ENCODE assay signal across 1 cellular context in genomic region chr19:53772943-53773342, GRCh38.
TF ChIP-seq lines count a peak whose summit lies in the region.

No MANE protein-coding gene starts in this region.

TF ChIP-seq in HepG2, 621 proteins besides CTCF, POLR2A, EP300 and RAD21 (continued from another document and continues in another):
- TF ChIP-seq ASH2L (IDR thresholded peaks at IDR 0.05; ENCODE audit: insufficient read length, low read depth, low read length) = no peak
- TF ChIP-seq ZSCAN9 (CRISPR knock-in tag; IDR thresholded peaks at IDR 0.05; ENCODE audit: borderline replicate concordance) = no peak
- TF ChIP-seq ZNF33B (CRISPR knock-in tag; IDR thresholded peaks at IDR 0.05) = no peak
- TF ChIP-seq KDM2A (CRISPR knock-in tag; IDR thresholded peaks at IDR 0.05; ENCODE audit: borderline replicate concordance, low read depth) = no peak
- TF ChIP-seq SKI (IDR thresholded peaks at IDR 0.05; ENCODE audit: partially characterized antibody) = no peak
- TF ChIP-seq ELF4 (CRISPR knock-in tag; IDR thresholded peaks at IDR 0.05; ENCODE audit: borderline replicate concordance) = no peak
- TF ChIP-seq STAG1 (CRISPR knock-in tag; IDR thresholded peaks at IDR 0.05) = peak; percentile 68
- TF ChIP-seq ZMYM4 (CRISPR knock-in tag; IDR thresholded peaks at IDR 0.05) = no peak
- no peak for TF ChIP-seq ISL2 (CRISPR knock-in tag; IDR thresholded peaks at IDR 0.05)
- TF ChIP-seq ZNF225 (CRISPR knock-in tag; IDR thresholded peaks at IDR 0.05) = no peak
- 0 out of 2 replicates have a peak, but pooled peaks have one; percentile 21 for TF ChIP-seq GATAD2A (CRISPR knock-in tag; IDR thresholded peaks at IDR 0.05)
- no peak for TF ChIP-seq FLYWCH1 (CRISPR knock-in tag; IDR thresholded peaks at IDR 0.05)
- TF ChIP-seq ZNF879 (CRISPR knock-in tag; IDR thresholded peaks at IDR 0.05) = no peak
- TF ChIP-seq TEF (CRISPR knock-in tag; IDR thresholded peaks at IDR 0.05) = peak; percentile 88
- no peak for TF ChIP-seq ZBTB8A (CRISPR knock-in tag; IDR thresholded peaks at IDR 0.05; ENCODE audit: borderline replicate concordance, low read depth)
- no peak for TF ChIP-seq REST (IDR thresholded peaks at IDR 0.05; ENCODE audit: borderline replicate concordance in 1 of 2, low read depth in 1 of 2, low read length in 2 of 2)
- 0 out of 2 replicates have a peak, but pooled peaks have one; percentile 17 for TF ChIP-seq CREM (IDR thresholded peaks at IDR 0.05)
- no peak for TF ChIP-seq CREM (CRISPR knock-in tag; IDR thresholded peaks at IDR 0.05)
- no peak for TF ChIP-seq ZNF329 (CRISPR knock-in tag; IDR thresholded peaks at IDR 0.05; ENCODE audit: low read depth)
- no peak for TF ChIP-seq ZBTB33 (CRISPR knock-in tag; IDR thresholded peaks at IDR 0.05)
- TF ChIP-seq, protein P1, sequence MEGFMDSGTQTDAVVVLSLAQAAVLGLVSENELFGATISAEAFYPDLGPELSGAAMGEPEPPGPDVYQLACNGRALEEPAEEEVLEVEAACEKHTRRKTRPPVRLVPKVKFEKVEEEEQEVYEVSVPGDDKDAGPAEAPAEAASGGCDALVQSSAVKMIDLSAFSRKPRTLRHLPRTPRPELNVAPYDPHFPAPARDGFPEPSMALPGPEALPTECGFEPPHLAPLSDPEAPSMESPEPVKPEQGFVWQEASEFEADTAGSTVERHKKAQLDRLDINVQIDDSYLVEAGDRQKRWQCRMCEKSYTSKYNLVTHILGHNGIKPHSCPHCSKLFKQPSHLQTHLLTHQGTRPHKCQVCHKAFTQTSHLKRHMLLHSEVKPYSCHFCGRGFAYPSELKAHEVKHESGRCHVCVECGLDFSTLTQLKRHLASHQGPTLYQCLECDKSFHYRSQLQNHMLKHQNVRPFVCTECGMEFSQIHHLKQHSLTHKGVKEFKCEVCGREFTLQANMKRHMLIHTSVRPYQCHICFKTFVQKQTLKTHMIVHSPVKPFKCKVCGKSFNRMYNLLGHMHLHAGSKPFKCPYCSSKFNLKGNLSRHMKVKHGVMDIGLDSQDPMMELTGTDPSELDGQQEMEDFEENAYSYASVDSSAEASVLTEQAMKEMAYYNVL (CRISPR knock-in tag; IDR thresholded peaks at IDR 0.05; ENCODE audit: borderline replicate concordance) = no peak
- TF ChIP-seq, protein P2, sequence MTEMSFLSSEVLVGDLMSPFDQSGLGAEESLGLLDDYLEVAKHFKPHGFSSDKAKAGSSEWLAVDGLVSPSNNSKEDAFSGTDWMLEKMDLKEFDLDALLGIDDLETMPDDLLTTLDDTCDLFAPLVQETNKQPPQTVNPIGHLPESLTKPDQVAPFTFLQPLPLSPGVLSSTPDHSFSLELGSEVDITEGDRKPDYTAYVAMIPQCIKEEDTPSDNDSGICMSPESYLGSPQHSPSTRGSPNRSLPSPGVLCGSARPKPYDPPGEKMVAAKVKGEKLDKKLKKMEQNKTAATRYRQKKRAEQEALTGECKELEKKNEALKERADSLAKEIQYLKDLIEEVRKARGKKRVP (CRISPR knock-in tag; IDR thresholded peaks at IDR 0.05) = no peak
- TF ChIP-seq ZNF430 (CRISPR knock-in tag; IDR thresholded peaks at IDR 0.05) = no peak
- TF ChIP-seq, protein P3, sequence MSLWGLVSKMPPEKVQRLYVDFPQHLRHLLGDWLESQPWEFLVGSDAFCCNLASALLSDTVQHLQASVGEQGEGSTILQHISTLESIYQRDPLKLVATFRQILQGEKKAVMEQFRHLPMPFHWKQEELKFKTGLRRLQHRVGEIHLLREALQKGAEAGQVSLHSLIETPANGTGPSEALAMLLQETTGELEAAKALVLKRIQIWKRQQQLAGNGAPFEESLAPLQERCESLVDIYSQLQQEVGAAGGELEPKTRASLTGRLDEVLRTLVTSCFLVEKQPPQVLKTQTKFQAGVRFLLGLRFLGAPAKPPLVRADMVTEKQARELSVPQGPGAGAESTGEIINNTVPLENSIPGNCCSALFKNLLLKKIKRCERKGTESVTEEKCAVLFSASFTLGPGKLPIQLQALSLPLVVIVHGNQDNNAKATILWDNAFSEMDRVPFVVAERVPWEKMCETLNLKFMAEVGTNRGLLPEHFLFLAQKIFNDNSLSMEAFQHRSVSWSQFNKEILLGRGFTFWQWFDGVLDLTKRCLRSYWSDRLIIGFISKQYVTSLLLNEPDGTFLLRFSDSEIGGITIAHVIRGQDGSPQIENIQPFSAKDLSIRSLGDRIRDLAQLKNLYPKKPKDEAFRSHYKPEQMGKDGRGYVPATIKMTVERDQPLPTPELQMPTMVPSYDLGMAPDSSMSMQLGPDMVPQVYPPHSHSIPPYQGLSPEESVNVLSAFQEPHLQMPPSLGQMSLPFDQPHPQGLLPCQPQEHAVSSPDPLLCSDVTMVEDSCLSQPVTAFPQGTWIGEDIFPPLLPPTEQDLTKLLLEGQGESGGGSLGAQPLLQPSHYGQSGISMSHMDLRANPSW (CRISPR knock-in tag; IDR thresholded peaks at IDR 0.05; ENCODE audit: borderline replicate concordance) = no peak
- TF ChIP-seq ZNF264 (CRISPR knock-in tag; IDR thresholded peaks at IDR 0.05) = no peak
- no peak for TF ChIP-seq PHF20 (CRISPR knock-in tag; IDR thresholded peaks at IDR 0.05)
- TF ChIP-seq GPN1 (CRISPR knock-in tag; IDR thresholded peaks at IDR 0.05; ENCODE audit: borderline replicate concordance) = no peak
- TF ChIP-seq, protein P4, sequence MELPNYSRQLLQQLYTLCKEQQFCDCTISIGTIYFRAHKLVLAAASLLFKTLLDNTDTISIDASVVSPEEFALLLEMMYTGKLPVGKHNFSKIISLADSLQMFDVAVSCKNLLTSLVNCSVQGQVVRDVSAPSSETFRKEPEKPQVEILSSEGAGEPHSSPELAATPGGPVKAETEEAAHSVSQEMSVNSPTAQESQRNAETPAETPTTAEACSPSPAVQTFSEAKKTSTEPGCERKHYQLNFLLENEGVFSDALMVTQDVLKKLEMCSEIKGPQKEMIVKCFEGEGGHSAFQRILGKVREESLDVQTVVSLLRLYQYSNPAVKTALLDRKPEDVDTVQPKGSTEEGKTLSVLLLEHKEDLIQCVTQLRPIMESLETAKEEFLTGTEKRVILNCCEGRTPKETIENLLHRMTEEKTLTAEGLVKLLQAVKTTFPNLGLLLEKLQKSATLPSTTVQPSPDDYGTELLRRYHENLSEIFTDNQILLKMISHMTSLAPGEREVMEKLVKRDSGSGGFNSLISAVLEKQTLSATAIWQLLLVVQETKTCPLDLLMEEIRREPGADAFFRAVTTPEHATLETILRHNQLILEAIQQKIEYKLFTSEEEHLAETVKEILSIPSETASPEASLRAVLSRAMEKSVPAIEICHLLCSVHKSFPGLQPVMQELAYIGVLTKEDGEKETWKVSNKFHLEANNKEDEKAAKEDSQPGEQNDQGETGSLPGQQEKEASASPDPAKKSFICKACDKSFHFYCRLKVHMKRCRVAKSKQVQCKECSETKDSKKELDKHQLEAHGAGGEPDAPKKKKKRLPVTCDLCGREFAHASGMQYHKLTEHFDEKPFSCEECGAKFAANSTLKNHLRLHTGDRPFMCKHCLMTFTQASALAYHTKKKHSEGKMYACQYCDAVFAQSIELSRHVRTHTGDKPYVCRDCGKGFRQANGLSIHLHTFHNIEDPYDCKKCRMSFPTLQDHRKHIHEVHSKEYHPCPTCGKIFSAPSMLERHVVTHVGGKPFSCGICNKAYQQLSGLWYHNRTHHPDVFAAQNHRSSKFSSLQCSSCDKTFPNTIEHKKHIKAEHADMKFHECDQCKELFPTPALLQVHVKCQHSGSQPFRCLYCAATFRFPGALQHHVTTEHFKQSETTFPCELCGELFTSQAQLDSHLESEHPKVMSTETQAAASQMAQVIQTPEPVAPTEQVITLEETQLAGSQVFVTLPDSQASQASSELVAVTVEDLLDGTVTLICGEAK (IDR thresholded peaks at IDR 0.05) = no peak
- TF ChIP-seq, protein P4 (CRISPR knock-in tag; IDR thresholded peaks at IDR 0.05) = no peak
- peak; percentile 69 for TF ChIP-seq TEAD3 (CRISPR knock-in tag; optimal IDR thresholded peaks at IDR 0.05; ENCODE audit: borderline replicate concordance)
- no peak for TF ChIP-seq ZNF263 (CRISPR knock-in tag; IDR thresholded peaks at IDR 0.05)
- TF ChIP-seq ZUFSP (CRISPR knock-in tag; IDR thresholded peaks at IDR 0.05; ENCODE audit: borderline replicate concordance) = no peak
- no peak; the same call in 1 of the 2 replicates for TF ChIP-seq CREB1 (IDR thresholded peaks at IDR 0.05)
- no peak for TF ChIP-seq CREB1 (CRISPR knock-in tag; IDR thresholded peaks at IDR 0.05)
- no peak for TF ChIP-seq ARID2 (CRISPR knock-in tag; IDR thresholded peaks at IDR 0.05; ENCODE audit: borderline replicate concordance)
- no peak for TF ChIP-seq CHCHD3 (CRISPR knock-in tag; IDR thresholded peaks at IDR 0.05)
- no peak for TF ChIP-seq SAP130 (CRISPR knock-in tag; IDR thresholded peaks at IDR 0.05; ENCODE audit: low read depth)
- TF ChIP-seq BCL6 (CRISPR knock-in tag; IDR thresholded peaks at IDR 0.05) = no peak
- TF ChIP-seq SMC3 (IDR thresholded peaks at IDR 0.05; ENCODE audit: low read length) = peak; percentile 19; the same call in 1 of the 2 replicates
